17 cellular contexts compared by ENCODE assay signal in the genomic region with DNA sequence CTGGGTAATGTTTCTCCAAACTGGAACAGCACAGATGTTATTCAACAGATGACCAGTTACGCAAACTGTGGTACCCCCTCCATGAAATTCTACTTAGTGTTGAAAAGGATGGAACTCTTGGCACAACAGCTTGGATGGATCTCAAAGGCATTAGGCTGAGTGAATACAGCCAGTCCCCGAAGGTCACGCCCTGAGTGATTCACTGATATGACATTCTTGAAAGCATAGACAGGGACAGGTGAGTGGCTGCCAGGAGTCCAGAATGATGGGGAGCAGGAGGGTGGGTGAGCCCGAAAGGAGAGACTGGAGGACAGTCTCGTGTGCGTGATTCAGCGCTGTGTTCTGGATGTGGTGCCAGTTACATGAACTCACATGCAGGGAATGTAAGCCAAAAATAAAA.
"Had no signal": no experiment of that assay in that cellular context is flagged by ENCODE, and none has a peak within 500 bp of the region (broad histone marks: within the 10 kb centered on the region; RNA-seq: fewer than 3 reads in every experiment).

No MANE protein-coding gene starts in this region.

- H3K27me3 ChIP-seq: colonic mucosa, esophagus squamous epithelium, pancreas, suprapubic skin, thyroid gland, uterus had no signal

- H3K9me3 ChIP-seq: colonic mucosa, esophagus squamous epithelium, pancreas, suprapubic skin, thyroid gland, uterus had no signal

- H3K4me1 ChIP-seq: colonic mucosa, esophagus squamous epithelium, pancreas, thyroid gland, uterus had no signal

- H3K36me3 ChIP-seq: colonic mucosa, esophagus squamous epithelium, pancreas, suprapubic skin, thyroid gland, uterus had no signal

- DNase-seq: dermis blood vessel endothelial cell; esophagus squamous epithelium; foreskin melanocyte; head of caudate nucleus; hippocampal formation; kidney glomerular epithelial cell; natural killer cell; nucleus accumbens; pancreas; right cardiac atrium; stimulated activated CD4-positive, alpha-beta T cell treated with anti-CD3 and anti-CD28 coated beads, Interleukin-4, amount 100 ng/mL, for 1 hour; stimulated activated CD8-positive, alpha-beta memory T cell treated with anti-CD3 and anti-CD28 coated beads, Interleukin-4, amount 100 ng/mL, for 48 hours; stimulated activated naive CD8-positive, alpha-beta T cell treated with anti-CD3 and anti-CD28 coated beads, Interleukin-15, Interleukin-2, amounts not matched to agents 100 U/mL and 50 U/mL, for 24 hours; thyroid gland; uterus had no signal

- H3K27ac ChIP-seq: colonic mucosa, esophagus squamous epithelium, pancreas, suprapubic skin, thyroid gland, uterus had no signal

- H3K4me3 ChIP-seq: colonic mucosa, esophagus squamous epithelium, pancreas, suprapubic skin, thyroid gland, uterus had no signal
